ENCODE assay signal across 1 cellular context in the genomic region with DNA sequence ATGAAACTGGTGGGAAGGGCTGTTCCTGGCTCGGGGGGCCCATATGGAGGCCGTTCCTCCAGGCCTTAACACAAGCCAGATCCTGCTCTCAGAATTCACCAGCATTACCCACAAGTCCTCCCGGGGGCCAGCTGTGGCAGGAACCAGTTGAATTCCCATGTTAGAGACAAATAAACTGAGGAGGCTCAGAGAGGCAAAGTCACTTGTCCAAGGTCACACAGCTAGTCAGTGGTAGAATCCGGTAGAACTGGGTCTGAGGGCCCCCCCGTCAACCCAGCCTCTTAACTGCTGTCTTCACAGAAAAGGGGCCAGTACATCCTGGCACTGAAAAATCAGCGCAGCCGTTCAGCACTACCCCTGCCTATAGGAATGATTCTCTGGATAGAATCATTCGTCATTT.
TF ChIP-seq lines count a peak whose summit lies in the region.

No MANE protein-coding gene starts in this region.

TF ChIP-seq in HepG2, 621 proteins besides CTCF, POLR2A, EP300 and RAD21:
- no peak for TF ChIP-seq MXI1 (IDR thresholded peaks at IDR 0.05; ENCODE audit: borderline replicate concordance, low read depth, low read length)
- no peak for TF ChIP-seq RORA (CRISPR knock-in tag; IDR thresholded peaks at IDR 0.05)
- no peak for TF ChIP-seq ZNF224 (CRISPR knock-in tag; IDR thresholded peaks at IDR 0.05)
- TF ChIP-seq ZNF841 (CRISPR knock-in tag; IDR thresholded peaks at IDR 0.05; ENCODE audit: borderline replicate concordance), result no peak
- TF ChIP-seq, protein P1, sequence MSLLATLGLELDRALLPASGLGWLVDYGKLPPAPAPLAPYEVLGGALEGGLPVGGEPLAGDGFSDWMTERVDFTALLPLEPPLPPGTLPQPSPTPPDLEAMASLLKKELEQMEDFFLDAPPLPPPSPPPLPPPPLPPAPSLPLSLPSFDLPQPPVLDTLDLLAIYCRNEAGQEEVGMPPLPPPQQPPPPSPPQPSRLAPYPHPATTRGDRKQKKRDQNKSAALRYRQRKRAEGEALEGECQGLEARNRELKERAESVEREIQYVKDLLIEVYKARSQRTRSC (CRISPR knock-in tag; IDR thresholded peaks at IDR 0.05; ENCODE audit: low read depth), result no peak
- no peak for TF ChIP-seq ZSCAN29 (CRISPR knock-in tag; conservative IDR thresholded peaks at IDR 0.05)
- TF ChIP-seq, protein P2, sequence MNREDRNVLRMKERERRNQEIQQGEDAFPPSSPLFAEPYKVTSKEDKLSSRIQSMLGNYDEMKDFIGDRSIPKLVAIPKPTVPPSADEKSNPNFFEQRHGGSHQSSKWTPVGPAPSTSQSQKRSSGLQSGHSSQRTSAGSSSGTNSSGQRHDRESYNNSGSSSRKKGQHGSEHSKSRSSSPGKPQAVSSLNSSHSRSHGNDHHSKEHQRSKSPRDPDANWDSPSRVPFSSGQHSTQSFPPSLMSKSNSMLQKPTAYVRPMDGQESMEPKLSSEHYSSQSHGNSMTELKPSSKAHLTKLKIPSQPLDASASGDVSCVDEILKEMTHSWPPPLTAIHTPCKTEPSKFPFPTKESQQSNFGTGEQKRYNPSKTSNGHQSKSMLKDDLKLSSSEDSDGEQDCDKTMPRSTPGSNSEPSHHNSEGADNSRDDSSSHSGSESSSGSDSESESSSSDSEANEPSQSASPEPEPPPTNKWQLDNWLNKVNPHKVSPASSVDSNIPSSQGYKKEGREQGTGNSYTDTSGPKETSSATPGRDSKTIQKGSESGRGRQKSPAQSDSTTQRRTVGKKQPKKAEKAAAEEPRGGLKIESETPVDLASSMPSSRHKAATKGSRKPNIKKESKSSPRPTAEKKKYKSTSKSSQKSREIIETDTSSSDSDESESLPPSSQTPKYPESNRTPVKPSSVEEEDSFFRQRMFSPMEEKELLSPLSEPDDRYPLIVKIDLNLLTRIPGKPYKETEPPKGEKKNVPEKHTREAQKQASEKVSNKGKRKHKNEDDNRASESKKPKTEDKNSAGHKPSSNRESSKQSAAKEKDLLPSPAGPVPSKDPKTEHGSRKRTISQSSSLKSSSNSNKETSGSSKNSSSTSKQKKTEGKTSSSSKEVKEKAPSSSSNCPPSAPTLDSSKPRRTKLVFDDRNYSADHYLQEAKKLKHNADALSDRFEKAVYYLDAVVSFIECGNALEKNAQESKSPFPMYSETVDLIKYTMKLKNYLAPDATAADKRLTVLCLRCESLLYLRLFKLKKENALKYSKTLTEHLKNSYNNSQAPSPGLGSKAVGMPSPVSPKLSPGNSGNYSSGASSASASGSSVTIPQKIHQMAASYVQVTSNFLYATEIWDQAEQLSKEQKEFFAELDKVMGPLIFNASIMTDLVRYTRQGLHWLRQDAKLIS (CRISPR knock-in tag; IDR thresholded peaks at IDR 0.05), result no peak
- peak; percentile 94 for TF ChIP-seq ZNF768 (CRISPR knock-in tag; IDR thresholded peaks at IDR 0.05)
- 0 out of 2 replicates have a peak, but pooled peaks have one; percentile 47 for TF ChIP-seq ZMYM3 (CRISPR knock-in tag; IDR thresholded peaks at IDR 0.05)
- no peak for TF ChIP-seq ZNF331 (CRISPR knock-in tag; IDR thresholded peaks at IDR 0.05)
- no peak for TF ChIP-seq CBX2 (IDR thresholded peaks at IDR 0.05; ENCODE audit: low read depth, low read length)
- no peak for TF ChIP-seq CBX2 (CRISPR knock-in tag; IDR thresholded peaks at IDR 0.05; ENCODE audit: low read depth)
- no peak for TF ChIP-seq ZNF569 (CRISPR knock-in tag; IDR thresholded peaks at IDR 0.05; ENCODE audit: borderline replicate concordance)
- TF ChIP-seq KDM4B (CRISPR knock-in tag; IDR thresholded peaks at IDR 0.05), result no peak
- TF ChIP-seq MTA1 (CRISPR knock-in tag; IDR thresholded peaks at IDR 0.05; ENCODE audit: borderline replicate concordance), result no peak
- TF ChIP-seq ZNF598 (CRISPR knock-in tag; IDR thresholded peaks at IDR 0.05; ENCODE audit: borderline replicate concordance), result no peak
- TF ChIP-seq SOX13 (IDR thresholded peaks at IDR 0.05), result no peak
- TF ChIP-seq SOX13 (CRISPR knock-in tag; conservative IDR thresholded peaks at IDR 0.05 in 1 of 2, IDR thresholded peaks at IDR 0.05 in 1 of 2), result no peak
- no peak for TF ChIP-seq GFI1 (CRISPR knock-in tag; IDR thresholded peaks at IDR 0.05; ENCODE audit: borderline replicate concordance)
- TF ChIP-seq, protein P3, sequence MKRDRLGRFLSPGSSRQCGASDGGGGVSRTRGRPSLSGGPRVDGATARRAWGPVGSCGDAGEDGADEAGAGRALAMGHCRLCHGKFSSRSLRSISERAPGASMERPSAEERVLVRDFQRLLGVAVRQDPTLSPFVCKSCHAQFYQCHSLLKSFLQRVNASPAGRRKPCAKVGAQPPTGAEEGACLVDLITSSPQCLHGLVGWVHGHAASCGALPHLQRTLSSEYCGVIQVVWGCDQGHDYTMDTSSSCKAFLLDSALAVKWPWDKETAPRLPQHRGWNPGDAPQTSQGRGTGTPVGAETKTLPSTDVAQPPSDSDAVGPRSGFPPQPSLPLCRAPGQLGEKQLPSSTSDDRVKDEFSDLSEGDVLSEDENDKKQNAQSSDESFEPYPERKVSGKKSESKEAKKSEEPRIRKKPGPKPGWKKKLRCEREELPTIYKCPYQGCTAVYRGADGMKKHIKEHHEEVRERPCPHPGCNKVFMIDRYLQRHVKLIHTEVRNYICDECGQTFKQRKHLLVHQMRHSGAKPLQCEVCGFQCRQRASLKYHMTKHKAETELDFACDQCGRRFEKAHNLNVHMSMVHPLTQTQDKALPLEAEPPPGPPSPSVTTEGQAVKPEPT (CRISPR knock-in tag; IDR thresholded peaks at IDR 0.05; ENCODE audit: low read depth), result no peak
